8 cellular contexts compared by ENCODE assay signal in genomic region chr2:86621290-86621943, GRCh38. TPM values are rescaled to one million over a fixed set of nuclear protein-coding genes. Genes with fewer than 3 reads are reported as not detected.
DNase-seq lines count a peak whose midpoint lies in the region; ATAC-seq and TF ChIP-seq lines count a peak whose summit lies in the region.

No MANE protein-coding gene starts in this region.

- CTCF ChIA-PET in activated CD4-positive, alpha-beta T cell treated with anti-CD3 and anti-CD28 coated beads for 36 hours (lab: Charles Lee), result interaction anchor here (0.5 to 1.3 kb wide), 4 partner anchors 53 to 745 kb away, joined by 3 to 4 read pairs (median 3); no protein-coding TSS in a partner anchor

- no peak for ATAC-seq in activated CD4-positive, alpha-beta T cell treated with anti-CD3 and anti-CD28 coated beads for 36 hours

- TF ChIP-seq CTCF in glutamatergic neuron (IDR thresholded peaks at IDR 0.05; ENCODE audit: partially characterized antibody, unreplicated experiment), result no peak
- no peak for TF ChIP-seq CTCF in suprapubic skin (IDR thresholded peaks at IDR 0.05)

- H3K36me3 Mint-ChIP-seq in activated CD4-positive, alpha-beta T cell treated with anti-CD3 and anti-CD28 coated beads for 36 hours (ENCODE audit: low read depth), result peaks cover 26% of the 10 kb centered on the region
- peaks cover 33% of the 10 kb centered on the region for H3K36me3 Mint-ChIP-seq in T-helper 2 cell treated with Interferon-gamma antibody and Interleukin-4, amounts not matched to agents 5 μg/mL and 100 μg/mL, for 36 hours (ENCODE audit: low read depth)
- H3K36me3 Mint-ChIP-seq in glutamatergic neuron (ENCODE audit: unreplicated experiment), result no peaks in the 10 kb centered on the region

- no peak for DNase-seq in activated CD4-positive, alpha-beta T cell treated with anti-CD3 and anti-CD28 coated beads for 36 hours
- DNase-seq in activated CD4-positive, alpha-beta T cell treated with anti-CD3 and anti-CD28 coated beads for 4 hours, result no peak
- DNase-seq in T-helper 2 cell treated with Interferon-gamma antibody and Interleukin-4, amounts not matched to agents 5 μg/mL and 100 μg/mL, for 36 hours (ENCODE audit: low spot score), result no peak
- no peak for DNase-seq in glutamatergic neuron
- no peak for DNase-seq in suprapubic skin (ENCODE audit: low spot score in 2 of 2)
- DNase-seq in inferior parietal cortex (ENCODE audit: extremely low spot score), result no peak
- DNase-seq in G401 (ENCODE audit: low spot score), result no peak
- DNase-seq in stimulated activated CD4-positive, alpha-beta T cell treated with anti-CD3 and anti-CD28 coated beads, Interleukin-2, amount 100 ng/mL, for 48 hours, result no peak

- H3K4me3 ChIP-seq in suprapubic skin, result peak overlapping the region; percentile 92

- TF ChIP-seq POLR2A in suprapubic skin (IDR thresholded peaks at IDR 0.05), result no peak

- WGBS in suprapubic skin, result 15% methylated on average over 6 of the region's 6 CpGs

- peaks cover 19% of the 10 kb centered on the region for H3K36me3 ChIP-seq in suprapubic skin

- POLR2A ChIA-PET in activated CD4-positive, alpha-beta T cell treated with anti-CD3 and anti-CD28 coated beads for 36 hours (lab: Charles Lee), result interaction anchor here (2.0 to 2.4 kb wide), 2 partner anchors 178 to 180 kb away, joined by 5 to 16 read pairs; partner anchors contain the start of gene KDM3A

- in situ Hi-C loops in G401 (cut with HindIII; ENCODE audit: low sequenced_read_pairs), result no loop called here

- H3K4me1 ChIP-seq in suprapubic skin, result peaks cover 41% of the 10 kb centered on the region

- H3K4me3 Mint-ChIP-seq in activated CD4-positive, alpha-beta T cell treated with anti-CD3 and anti-CD28 coated beads for 36 hours, result peak overlapping the region; percentile 95
- H3K4me3 Mint-ChIP-seq in T-helper 2 cell treated with Interferon-gamma antibody and Interleukin-4, amounts not matched to agents 5 μg/mL and 100 μg/mL, for 36 hours, result peak overlapping the region; percentile 94
- H3K4me3 Mint-ChIP-seq in glutamatergic neuron (ENCODE audit: unreplicated experiment), result peak overlapping the region; percentile 93

- no peaks in the 10 kb centered on the region for H3K9me3 ChIP-seq in suprapubic skin

- intact Hi-C loops in activated CD4-positive, alpha-beta T cell treated with anti-CD3 and anti-CD28 coated beads for 36 hours (cut with DNase I, micrococcal nuclease), result loop anchor here (5.0 kb wide), 2 partner anchors 39 to 514 kb away; partner anchors contain the start of genes POLR1A (in 1 of the 2) and PTCD3 (in 1 of the 2)

- peaks cover 46% of the 10 kb centered on the region for H3K4me1 Mint-ChIP-seq in activated CD4-positive, alpha-beta T cell treated with anti-CD3 and anti-CD28 coated beads for 36 hours
- peaks cover 31% of the 10 kb centered on the region for H3K4me1 Mint-ChIP-seq in T-helper 2 cell treated with Interferon-gamma antibody and Interleukin-4, amounts not matched to agents 5 μg/mL and 100 μg/mL, for 36 hours (ENCODE audit: low read depth)
- H3K4me1 Mint-ChIP-seq in glutamatergic neuron (ENCODE audit: low read depth, unreplicated experiment), result peaks cover 5% of the 10 kb centered on the region

- H3K9me3 Mint-ChIP-seq in activated CD4-positive, alpha-beta T cell treated with anti-CD3 and anti-CD28 coated beads for 36 hours (ENCODE audit: low read depth), result no peaks in the 10 kb centered on the region
- no peaks in the 10 kb centered on the region for H3K9me3 Mint-ChIP-seq in T-helper 2 cell treated with Interferon-gamma antibody and Interleukin-4, amounts not matched to agents 5 μg/mL and 100 μg/mL, for 36 hours
- H3K9me3 Mint-ChIP-seq in glutamatergic neuron (ENCODE audit: unreplicated experiment), result peaks cover 3% of the 10 kb centered on the region

- H3K27ac ChIP-seq in suprapubic skin, result no peak overlapping the region

- H3K27me3 ChIP-seq in suprapubic skin, result no peaks in the 10 kb centered on the region

- no peak for TF ChIP-seq EP300 in suprapubic skin (IDR thresholded peaks at IDR 0.05)

- H3K27ac Mint-ChIP-seq in activated CD4-positive, alpha-beta T cell treated with anti-CD3 and anti-CD28 coated beads for 36 hours, result peak overlapping the region; percentile 37
- peak overlapping the region; percentile 99 for H3K27ac Mint-ChIP-seq in T-helper 2 cell treated with Interferon-gamma antibody and Interleukin-4, amounts not matched to agents 5 μg/mL and 100 μg/mL, for 36 hours
- H3K27ac Mint-ChIP-seq in glutamatergic neuron (ENCODE audit: unreplicated experiment), result peak overlapping the region; percentile 25

- peaks cover 2% of the 10 kb centered on the region for H3K27me3 Mint-ChIP-seq in activated CD4-positive, alpha-beta T cell treated with anti-CD3 and anti-CD28 coated beads for 36 hours
- peaks cover 7% of the 10 kb centered on the region for H3K27me3 Mint-ChIP-seq in T-helper 2 cell treated with Interferon-gamma antibody and Interleukin-4, amounts not matched to agents 5 μg/mL and 100 μg/mL, for 36 hours (ENCODE audit: low read depth)
- H3K27me3 Mint-ChIP-seq in glutamatergic neuron (ENCODE audit: unreplicated experiment), result peaks cover 12% of the 10 kb centered on the region

RNA-seq across cellular contexts. Expression of gene RNF103, which starts 2.2 kb away (rescaled TPM):
- 10 to 100 TPM in 1 of 2 experiments, 1 to 10 TPM in 1; 8.4 to 10.0 TPM for total RNA-seq in activated CD4-positive, alpha-beta T cell treated with anti-CD3 and anti-CD28 coated beads for 36 hours
- 25.2 TPM for total RNA-seq in glutamatergic neuron (ENCODE audit: unreplicated experiment)
- 10 to 100 TPM; 24.7 to 48.8 (median 31.8) TPM for total RNA-seq in suprapubic skin
- total RNA-seq in G401 (2014; rRNA removed; shearing (Covaris generic)), result 10.9 and 13.4 TPM in 2 replicates

RNA-seq across cellular contexts. Expression of gene CHMP3, which starts 58.2 kb away (rescaled TPM):
- 10 to 100 TPM; 35.0 to 35.8 TPM for total RNA-seq in activated CD4-positive, alpha-beta T cell treated with anti-CD3 and anti-CD28 coated beads for 36 hours
- 68.4 TPM for total RNA-seq in glutamatergic neuron (ENCODE audit: unreplicated experiment)
- 100 to 1,000 TPM in 1 of 4 donors, 10 to 100 TPM in 3; 77.5 to 104 (median 92.4) TPM for total RNA-seq in suprapubic skin
- total RNA-seq in G401 (2014; rRNA removed; shearing (Covaris generic)), result 58.8 and 83.8 TPM in 2 replicates

Comparison
In these comparisons a context has a peak if more than half of its experiments do, and no peak if none do; other contexts are left out.
1. H3K27ac Mint-ChIP-seq: peak in every context shown above with its lines; median percentile 99 in T-helper 2 cell treated with Interferon-gamma antibody and Interleukin-4, amounts not matched to agents 5 μg/mL and 100 μg/mL, for 36 hours; 37 in activated CD4-positive, alpha-beta T cell treated with anti-CD3 and anti-CD28 coated beads for 36 hours; 25 in glutamatergic neuron.